Comparison of ENCODE assay signal across 1 cellular context in genomic region chr6:43629505-43630300, GRCh38.
A peak's percentile ranks its signal among the peaks of the same experiment; 100 is the strongest.
TF ChIP-seq lines count a peak whose summit lies in the region.

No MANE protein-coding gene starts in this region.

TF ChIP-seq in K562, 482 proteins besides CTCF, POLR2A, EP300 and RAD21 (continued from another document and continues in another):
- peak in 1 of 2 experiments; percentile 57; a peak in 2 of 4 replicates for TF ChIP-seq ZMIZ1 (IDR thresholded peaks at IDR 0.05; ENCODE audit: low read depth in 2 of 2, low read length in 2 of 2)
- no peak for TF ChIP-seq CGGBP1 (CRISPR knock-in tag; IDR thresholded peaks at IDR 0.05)
- TF ChIP-seq ATF1 (CRISPR knock-in tag; IDR thresholded peaks at IDR 0.05): no peak
- peak; percentile 78 for TF ChIP-seq ATF1 (tag; IDR thresholded peaks at IDR 0.05)
- TF ChIP-seq BDP1 (IDR thresholded peaks at IDR 0.05; ENCODE audit: insufficient read depth, insufficient read length): no peak
- TF ChIP-seq KAT2B (IDR thresholded peaks at IDR 0.05; ENCODE audit: low read depth, low read length): no peak
- peak; percentile 42; the same call in 1 of the 2 replicates for TF ChIP-seq ZNF324 (CRISPR knock-in tag; IDR thresholded peaks at IDR 0.05)
- TF ChIP-seq RBFOX2 (IDR thresholded peaks at IDR 0.05; ENCODE audit: low read depth, low read length): peak; percentile 85
- TF ChIP-seq XRCC3 (IDR thresholded peaks at IDR 0.05): no peak
- no peak for TF ChIP-seq ARHGAP35 (IDR thresholded peaks at IDR 0.05; ENCODE audit: partially characterized antibody)
- no peak for TF ChIP-seq ZNF696 (CRISPR knock-in tag; conservative IDR thresholded peaks at IDR 0.05)
- no peak for TF ChIP-seq MCM3 (IDR thresholded peaks at IDR 0.05)
- TF ChIP-seq FOXK1 (CRISPR knock-in tag; IDR thresholded peaks at IDR 0.05; ENCODE audit: borderline replicate concordance): no peak
- TF ChIP-seq XRCC5 (IDR thresholded peaks at IDR 0.05; ENCODE audit: low read depth, low read length): peak; percentile 84
- no peak for TF ChIP-seq STAT5B (CRISPR knock-in tag; IDR thresholded peaks at IDR 0.05)
- TF ChIP-seq ATF6 (CRISPR knock-in tag; IDR thresholded peaks at IDR 0.05): peak; percentile 20; the same call in 1 of the 2 replicates
- TF ChIP-seq MLLT1 (IDR thresholded peaks at IDR 0.05): peak; percentile 88 to 92
- TF ChIP-seq MCM2 (IDR thresholded peaks at IDR 0.05; ENCODE audit: low read depth): no peak
- TF ChIP-seq POU5F1 (IDR thresholded peaks at IDR 0.05; ENCODE audit: borderline replicate concordance, low read depth, low read length, partially characterized antibody): no peak
- no peak; the same call in 1 of the 2 replicates for TF ChIP-seq ZNF224 (CRISPR knock-in tag; IDR thresholded peaks at IDR 0.05)
- peak; percentile 75; the same call in 1 of the 2 replicates for TF ChIP-seq BCOR (IDR thresholded peaks at IDR 0.05)
- TF ChIP-seq CAMTA2 (CRISPR knock-in tag; conservative IDR thresholded peaks at IDR 0.05): no peak
- TF ChIP-seq POLR3G (IDR thresholded peaks at IDR 0.05; ENCODE audit: extremely low read depth, insufficient read length, insufficient replicate concordance): no peak
- peak; percentile 84 for TF ChIP-seq E2F3 (CRISPR knock-in tag; IDR thresholded peaks at IDR 0.05)
- no peak for TF ChIP-seq SRSF7 (optimal IDR thresholded peaks at IDR 0.05; ENCODE audit: low read depth, low read length)
- TF ChIP-seq DDX20 (tag; IDR thresholded peaks at IDR 0.05; ENCODE audit: low read depth): no peak
- TF ChIP-seq BRCA1 (IDR thresholded peaks at IDR 0.05): no peak
- no peak for TF ChIP-seq BRCA1 (CRISPR knock-in tag; IDR thresholded peaks at IDR 0.05)
- no peak for TF ChIP-seq HIVEP1 (CRISPR knock-in tag; IDR thresholded peaks at IDR 0.05)
- TF ChIP-seq NR2C1 (IDR thresholded peaks at IDR 0.05): no peak
- TF ChIP-seq NR2C1 (tag; IDR thresholded peaks at IDR 0.05): no peak
- TF ChIP-seq YY1 (IDR thresholded peaks at IDR 0.05; ENCODE audit: borderline replicate concordance in 1 of 3, control insufficient read depth in 1 of 3, extremely low read depth in 1 of 3, insufficient read depth in 3 of 3, insufficient read length in 1 of 3, insufficient replicate concordance in 2 of 3, low read depth in 1 of 3, low read length in 2 of 3): peak in 1 of 3 experiments; percentile 30
- no peak for TF ChIP-seq ZNF766 (CRISPR knock-in tag; conservative IDR thresholded peaks at IDR 0.05)
- no peak for TF ChIP-seq CEBPZ (IDR thresholded peaks at IDR 0.05; ENCODE audit: borderline replicate concordance, low read depth, low read length)
- no peak for TF ChIP-seq KLF10 (CRISPR knock-in tag; IDR thresholded peaks at IDR 0.05)
- TF ChIP-seq SMARCC2 (IDR thresholded peaks at IDR 0.05; ENCODE audit: low read depth): no peak; the same call in 1 of the 2 replicates
- TF ChIP-seq ZFP36 (IDR thresholded peaks at IDR 0.05; ENCODE audit: low read depth, low read length, partially characterized antibody): no peak
- TF ChIP-seq NR1H2 (CRISPR knock-in tag; IDR thresholded peaks at IDR 0.05): 0 out of 2 replicates have a peak, but pooled peaks have one; percentile 45
- TF ChIP-seq ZBTB49 (CRISPR knock-in tag; IDR thresholded peaks at IDR 0.05; ENCODE audit: borderline replicate concordance): 0 out of 2 replicates have a peak, but pooled peaks have one; percentile 81
- TF ChIP-seq GATAD2A (IDR thresholded peaks at IDR 0.05): no peak
- TF ChIP-seq NFATC3 (IDR thresholded peaks at IDR 0.05): no peak
- peak; percentile 80; the same call in 1 of the 2 replicates for TF ChIP-seq TARDBP (IDR thresholded peaks at IDR 0.05)
- TF ChIP-seq PHB (CRISPR knock-in tag; IDR thresholded peaks at IDR 0.05): peak; percentile 94; the same call in 1 of the 2 replicates
- no peak for TF ChIP-seq ZNF780A (CRISPR knock-in tag; IDR thresholded peaks at IDR 0.05)
- TF ChIP-seq MYNN (IDR thresholded peaks at IDR 0.05): no peak
- no peak for TF ChIP-seq MYNN (CRISPR knock-in tag; IDR thresholded peaks at IDR 0.05)
- peak; percentile 98 for TF ChIP-seq POLR2B (IDR thresholded peaks at IDR 0.05; ENCODE audit: low read depth, partially characterized antibody)
- no peak for TF ChIP-seq TEAD2 (tag; IDR thresholded peaks at IDR 0.05)
- no peak for TF ChIP-seq XRCC4 (IDR thresholded peaks at IDR 0.05; ENCODE audit: extremely low read depth, insufficient read depth, insufficient read length)
- TF ChIP-seq FOXK2 (conservative IDR thresholded peaks at IDR 0.05 in 1 of 2, IDR thresholded peaks at IDR 0.05 in 1 of 2; ENCODE audit: low read depth in 2 of 2): peak; percentile 75 to 84
- TF ChIP-seq TSC22D4 (tag; IDR thresholded peaks at IDR 0.05): no peak
- peak in 1 of 2 experiments; percentile 6; a peak in 1 of 4 replicates for TF ChIP-seq TRIM24 (IDR thresholded peaks at IDR 0.05)
- TF ChIP-seq RAD51 (IDR thresholded peaks at IDR 0.05; ENCODE audit: borderline replicate concordance, low read depth): peak; percentile 25; the same call in 1 of the 2 replicates
- TF ChIP-seq KDM2B (CRISPR knock-in tag; IDR thresholded peaks at IDR 0.05): no peak
- peak; percentile 65; the same call in 1 of the 2 replicates for TF ChIP-seq ZNF717 (CRISPR knock-in tag; IDR thresholded peaks at IDR 0.05)
- TF ChIP-seq GABPA (tag; conservative IDR thresholded peaks at IDR 0.05; ENCODE audit: low read depth): no peak
- TF ChIP-seq TGIF2 (CRISPR knock-in tag; IDR thresholded peaks at IDR 0.05): no peak
- 0 out of 2 replicates have a peak, but pooled peaks have one; percentile 54 for TF ChIP-seq ZBTB34 (CRISPR knock-in tag; IDR thresholded peaks at IDR 0.05)
- peak; percentile 6; the same call in 1 of the 2 replicates for TF ChIP-seq RB1 (IDR thresholded peaks at IDR 0.05; ENCODE audit: low read depth)
- no peak for TF ChIP-seq ZKSCAN1 (IDR thresholded peaks at IDR 0.05; ENCODE audit: low read depth, low read length)
- no peak for TF ChIP-seq HLTF (IDR thresholded peaks at IDR 0.05)
- TF ChIP-seq COPS2 (conservative IDR thresholded peaks at IDR 0.05): no peak
